Comparison of ENCODE assay signal across 8 cellular contexts in genomic region chr16:75074920-75075687, GRCh38. TPM values are rescaled to one million over a fixed set of nuclear protein-coding genes. Genes with fewer than 3 reads are reported as not detected.
DNase-seq lines count a peak whose midpoint lies in the region; ATAC-seq and TF ChIP-seq lines count a peak whose summit lies in the region.

No MANE protein-coding gene starts in this region.

- H3K4me1 Mint-ChIP-seq in osteocyte (ENCODE audit: unreplicated experiment): peaks cover 22% of the 10 kb centered on the region

- H3K27ac Mint-ChIP-seq in osteocyte (ENCODE audit: unreplicated experiment): no peak overlapping the region

- TF ChIP-seq CTCF in osteocyte (IDR thresholded peaks at IDR 0.05): no peak

- H3K36me3 Mint-ChIP-seq in osteocyte (ENCODE audit: unreplicated experiment): peaks cover 4% of the 10 kb centered on the region

- in situ Hi-C loops in G401 (cut with HindIII; ENCODE audit: low sequenced_read_pairs): no loop called here

- H3K9me3 Mint-ChIP-seq in osteocyte (ENCODE audit: unreplicated experiment): peaks cover 4% of the 10 kb centered on the region

- no peak overlapping the region for H3K4me3 Mint-ChIP-seq in osteocyte (ENCODE audit: unreplicated experiment)

- DNase-seq in G401 (ENCODE audit: low spot score): peak; percentile 79
- peak; percentile 98 for DNase-seq in MV-4-11 (lab: John Stamatoyannopoulos, UW)
- peak; percentile 57 to 58 for DNase-seq in activated CD8-positive, alpha-beta memory T cell treated with anti-CD3 and anti-CD28 coated beads for 4 hours (ENCODE audit: low read depth in 2 of 2)
- peak; percentile 41 for DNase-seq in inferior parietal cortex (ENCODE audit: extremely low spot score)
- DNase-seq in stimulated activated CD8-positive, alpha-beta memory T cell treated with anti-CD3 and anti-CD28 coated beads, Interleukin-7, amount 100 ng/mL, for 4 hours (ENCODE audit: low read depth in 2 of 2): peak; percentile 69 to 76
- DNase-seq in NCI-H226: no peak
- DNase-seq in osteocyte (ENCODE audit: extremely low spot score, unreplicated experiment): no peak

- peak; percentile 95 for ATAC-seq in GM21717 (IDR thresholded peaks at IDR 0.05; ENCODE audit: unreplicated experiment)

- no peaks in the 10 kb centered on the region for H3K27me3 Mint-ChIP-seq in osteocyte (ENCODE audit: unreplicated experiment)

RNA-seq across cellular contexts. Expression of gene LDHD, which starts 41.5 kb away (rescaled TPM):
- total RNA-seq in G401 (2014; rRNA removed; shearing (Covaris generic)): 1.9 and 3.0 TPM in 2 replicates
- total RNA-seq in osteocyte: 1.2 and 1.3 TPM in 2 replicates

Comparison
In these comparisons a context has a peak if more than half of its experiments do, and no peak if none do; other contexts are left out.
1. DNase-seq: peak in G401 (single experiment), MV-4-11 (single experiment), activated CD8-positive, alpha-beta memory T cell treated with anti-CD3 and anti-CD28 coated beads for 4 hours (2 of 2), inferior parietal cortex (single experiment) and stimulated activated CD8-positive, alpha-beta memory T cell treated with anti-CD3 and anti-CD28 coated beads, Interleukin-7, amount 100 ng/mL, for 4 hours (2 of 2); none in NCI-H226 (single experiment) and osteocyte (single experiment).